In genomic region chr1:71843023-71843422, GRCh38 we compare ENCODE assay signal across 27 cellular contexts.
"Had no signal": no experiment of that assay in that cellular context is flagged by ENCODE, and none has a peak within 500 bp of the region (broad histone marks: within the 10 kb centered on the region; RNA-seq: fewer than 3 reads in every experiment).

No MANE protein-coding gene starts in this region.

- H3K9me3 ChIP-seq: ascending aorta had no signal

- H3K27me3 ChIP-seq: ascending aorta, cardiac muscle cell had no signal

- H3K4me3 ChIP-seq: ascending aorta, cardiac muscle cell had no signal

- DNase-seq: activated B cell treated with CpG ODN at 0.5 μM for 24 hours; activated CD4-positive, alpha-beta memory T cell treated with anti-CD3 and anti-CD28 coated beads for 36 hours; activated CD4-positive, alpha-beta T cell treated with anti-CD3 and anti-CD28 coated beads for 4 hours; activated CD4-positive, alpha-beta T cell treated with anti-CD3 and anti-CD28 coated beads, Interleukin-2, amount 10 ng/mL, durations not matched to agents 24 days and 14 days; activated CD4-positive, alpha-beta T cell treated with anti-CD3 and anti-CD28 coated beads, Interleukin-2, amount 50 U/mL, for 1 hour; activated CD4-positive, alpha-beta T cell treated with anti-CD3 and anti-CD28 coated beads, Interleukin-2, amount 50 U/mL, for 4 hours; activated CD4-positive, CD25-positive, alpha-beta regulatory T cell treated with anti-CD3 and anti-CD28 coated beads, Interleukin-2, amount 50 U/mL, for 72 hours; activated CD8-positive, alpha-beta memory T cell treated with anti-CD3 and anti-CD28 coated beads, Interleukin-2, amount 50 U/mL, for 4 hours; activated CD8-positive, alpha-beta T cell treated with anti-CD3 and anti-CD28 coated beads for 36 hours; activated effector memory CD4-positive, alpha-beta T cell treated with Interleukin-2 at 50 U/mL for 16 hours; activated gamma-delta T cell; activated naive CD4-positive, alpha-beta T cell treated with anti-CD3 and anti-CD28 coated beads, Interleukin-2, amount 10 ng/mL, durations not matched to agents 7 days and 5 days; activated naive CD4-positive, alpha-beta T cell treated with Interleukin-2 at 50 U/mL for 16 hours; activated naive CD8-positive, alpha-beta T cell treated with anti-CD3 and anti-CD28 coated beads, Interleukin-2, amount 10 ng/mL, durations not matched to agents 7 days and 5 days; activated naive CD8-positive, alpha-beta T cell treated with anti-CD3 and anti-CD28 coated beads, Interleukin-2, amount 50 U/mL, for 24 hours; activated T-cell treated with anti-CD3 and anti-CD28 coated beads for 4 hours; activated T-cell treated with anti-CD3 and anti-CD28 coated beads, Interleukin-2, amount 50 U/mL, for 1 hour; activated T-cell treated with anti-CD3 and anti-CD28 coated beads, Interleukin-2, amount 50 U/mL, for 48 hours; amygdala; anterior cingulate cortex; caudate nucleus; cerebellar nuclear complex; T-helper 2 cell; T-helper 9 cell had no signal

- H3K36me3 ChIP-seq: ascending aorta, cardiac muscle cell had no signal

- H3K27ac ChIP-seq: ascending aorta, cardiac muscle cell, VCaP had no signal

- H3K4me1 ChIP-seq: ascending aorta had no signal

- ATAC-seq: activated CD8-positive, alpha-beta T cell treated with anti-CD3 and anti-CD28 coated beads for 36 hours; activated naive CD8-positive, alpha-beta T cell treated with anti-CD3 and anti-CD28 coated beads, Interleukin-2, amount 50 U/mL, for 24 hours had no signal
